Comparison of ENCODE assay signal across 8 cellular contexts in genomic region chr20:10434832-10435812, GRCh38. TPM values are rescaled to one million over a fixed set of nuclear protein-coding genes. Genes with fewer than 3 reads are reported as not detected.
DNase-seq lines count a peak whose midpoint lies in the region; ATAC-seq and TF ChIP-seq lines count a peak whose summit lies in the region.

Gene SLX4IP (plus strand): TSS chr20:10435305. CDS start chr20:10458205, 22,900 bp downstream.

- peak within 1 kb of the TSS; percentile 90 for H3K4ac ChIP-seq in IMR-90 (ENCODE audit: low read depth, low read length)

- peak within 1 kb of the TSS; percentile 81 for H4K91ac ChIP-seq in IMR-90 (ENCODE audit: insufficient read depth, low read depth, low read length)

- peaks cover 2% of the 10 kb centered on the region; the same call in 1 of the 2 replicates for H3K4me1 ChIP-seq in IMR-90 (ENCODE audit: control insufficient read depth, insufficient read depth, low read length)
- peaks cover 40% of the 10 kb centered on the region for H3K4me1 ChIP-seq in OCI-LY7 (ENCODE audit: insufficient read depth, low read length, poor library complexity, severe bottlenecking)

- ATAC-seq in GM21529 (IDR thresholded peaks at IDR 0.05; ENCODE audit: unreplicated experiment) (peak; percentile 54), IMR-90 (ENCODE audit: low read depth) (peak; percentile 68)

- peak within 1 kb of the TSS; percentile 98 for H4K8ac ChIP-seq in IMR-90 (ENCODE audit: low read depth in 2 of 2, low read length in 2 of 2)

- no peak for TF ChIP-seq RAD21 in IMR-90 (IDR thresholded peaks at IDR 0.05; ENCODE audit: low read length)

- peak within 1 kb of the TSS; percentile 75 for H2AK9ac ChIP-seq in IMR-90 (replicated peaks; ENCODE audit: low read depth, low read length, poor library complexity)

- no peak within 1 kb of the TSS; the same call in 1 of the 2 replicates for H2BK20ac ChIP-seq in IMR-90 (ENCODE audit: low read depth, low read length)

- intact Hi-C loops in IMR-90 (cut with micrococcal nuclease) (loop anchor here (2.0 to 10.0 kb wide), 4 partner anchors 102 to 1110 kb away; partner anchors contain the start of gene SNAP25), OCI-LY7 (cut with micrococcal nuclease; ENCODE audit: unreplicated experiment) (loop anchor here (2.0 to 10.0 kb wide), 2 partner anchors 240 to 400 kb away; partner anchors contain the start of gene ANKEF1)

- dilution Hi-C loops in IMR-90 (cut with HindIII; ENCODE audit: low sequenced_read_pairs, unreplicated experiment) = no loop called here

- H3K79me1 ChIP-seq in IMR-90 (ENCODE audit: low read depth in 1 of 2, low read length in 2 of 2) = peaks cover 26 to 47% of the 10 kb centered on the region in 2 experiments

- H3K36me3 ChIP-seq in IMR-90 (ENCODE audit: control insufficient read depth, insufficient read depth, low read length) (no peaks in the 10 kb centered on the region), OCI-LY7 (ENCODE audit: insufficient read depth, low read length) (peaks cover 9% of the 10 kb centered on the region)

- no peaks in the 10 kb centered on the region for H3K9me2 ChIP-seq in OCI-LY7 (ENCODE audit: insufficient read depth, low read length)

- H4K20me1 ChIP-seq in IMR-90 (ENCODE audit: insufficient read depth, low read length) (no peaks in the 10 kb centered on the region), OCI-LY7 (ENCODE audit: insufficient read depth, low read length) (no peaks in the 10 kb centered on the region)

- H4K5ac ChIP-seq in IMR-90 (ENCODE audit: low read depth, low read length) = peak within 1 kb of the TSS; percentile 92

- TF ChIP-seq POLR2A in IMR-90 (IDR thresholded peaks at IDR 0.05; ENCODE audit: low read depth, low read length) = no peak

- H2BK5ac ChIP-seq in IMR-90 (ENCODE audit: low read depth, low read length, poor library complexity, severe bottlenecking) = peak within 1 kb of the TSS; percentile 86

- H2BK15ac ChIP-seq in IMR-90 (ENCODE audit: low read depth, low read length) = peak within 1 kb of the TSS; percentile 24; the same call in 1 of the 3 replicates

- peak within 1 kb of the TSS; percentile 95 for H3K56ac ChIP-seq in IMR-90 (ENCODE audit: extremely low read depth, insufficient read depth, low read length)

- peak within 1 kb of the TSS; percentile 88 for H3K9ac ChIP-seq in IMR-90 (ENCODE audit: low read depth, low read length)

- in situ Hi-C loops in IMR-90 (cut with MboI; ENCODE audit: low sequenced_read_pairs) = no loop called here

- DNase-seq in DMS114 treated with DMSO at 0.1 percent for 48 hours (lab: John Stamatoyannopoulos, UW; ENCODE audit: unreplicated experiment) (peak; percentile 90), IMR-90 (peak; percentile 95), OCI-LY7 (ENCODE audit: low spot score) (peak; percentile 97), activated T-cell treated with anti-CD3 and anti-CD28 coated beads for 4 hours (peak; percentile 69), epithelial cell of esophagus (ENCODE audit: low read depth) (peak; percentile 96), middle frontal gyrus (ENCODE audit: extremely low spot score, low spot score) (peak; percentile 92)
- peak; percentile 52 to 75 for DNase-seq in stimulated activated CD8-positive, alpha-beta memory T cell treated with anti-CD3 and anti-CD28 coated beads, Interleukin-2, amount 100 ng/mL, for 48 hours (ENCODE audit: low read depth in 2 of 2)

- H3K9me3 ChIP-seq in IMR-90 (ENCODE audit: control insufficient read depth, insufficient read depth, low read length) = no peaks in the 10 kb centered on the region
- no peaks in the 10 kb centered on the region for H3K9me3 ChIP-seq in OCI-LY7 (ENCODE audit: low read length)

- H3K27ac ChIP-seq in IMR-90 (ENCODE audit: insufficient read depth, low read length) (peak within 1 kb of the TSS; percentile 83), OCI-LY7 (ENCODE audit: low read depth, low read length, poor library complexity, severe bottlenecking) (peak within 1 kb of the TSS; percentile 81)

- BruUV-seq in IMR-90 (replicated peaks; lab: Mats Ljungman, UMichigan) = no TSS peak
- TSS peak; percentile 81 for BruUV-seq in OCI-LY7 (replicated peaks; lab: Mats Ljungman, UMichigan)

- peak within 1 kb of the TSS; percentile 97 for H3K14ac ChIP-seq in IMR-90 (replicated peaks; ENCODE audit: low read depth, low read length)

- TF ChIP-seq CTCF in IMR-90 (conservative IDR thresholded peaks at IDR 0.05; ENCODE audit: low read depth, low read length) (no peak), OCI-LY7 (conservative IDR thresholded peaks at IDR 0.05; ENCODE audit: low read length) (no peak), epithelial cell of esophagus (IDR thresholded peaks at IDR 0.05; ENCODE audit: insufficient read depth, low read depth, low read length, missing control alignments) (no peak)

- H3K27me3 ChIP-seq in IMR-90 (ENCODE audit: control insufficient read depth, insufficient read depth, low read length) = no peaks in the 10 kb centered on the region

- H2BK120ac ChIP-seq in IMR-90 (ENCODE audit: low read depth, low read length) = peak within 1 kb of the TSS; percentile 72

- POLR2A ChIA-PET in IMR-90 (lab: Charles Lee; ENCODE audit: unreplicated experiment) (interaction anchor here (0.5 to 1.1 kb wide), 3 partner anchors 216 to 932 kb away, joined by 3 to 6 read pairs (median 4); partner anchors contain the start of gene SNAP25), OCI-LY7 (lab: Charles Lee) (interaction anchor here (0.6 to 2.5 kb wide), 8 partner anchors 10 to 852 kb away, joined by 3 to 11 read pairs (median 4); no protein-coding TSS in a partner anchor)

- H3K23ac ChIP-seq in IMR-90 (ENCODE audit: low read depth, low read length) = peak within 1 kb of the TSS; percentile 86

- H2AFZ ChIP-seq in IMR-90 (replicated peaks; ENCODE audit: low read length, poor library complexity) (peak within 1 kb of the TSS; percentile 99), OCI-LY7 (ENCODE audit: low read length) (peak within 1 kb of the TSS; percentile 99)

- H3K4me2 ChIP-seq in IMR-90 (ENCODE audit: low read depth, low read length) (peak within 1 kb of the TSS; percentile 86), OCI-LY7 (ENCODE audit: low read length) (peak within 1 kb of the TSS; percentile 89)

- H2AK5ac ChIP-seq in IMR-90 (ENCODE audit: low read depth, low read length) = peak within 1 kb of the TSS; percentile 9; the same call in 1 of the 2 replicates

- WGBS in IMR-90 (ENCODE audit: extremely low coverage in 2 of 2, insufficient read length in 1 of 2), 2 experiments = 0% methylated on average over 6 of the region's 32 CpGs; no CpG with 5 or more reads in 1 of the 2 experiments

- CTCF ChIA-PET in IMR-90 (lab: Yijun Ruan, JAX) (interaction anchor here (0.6 to 2.5 kb wide), 5 partner anchors 9 to 1108 kb away, joined by 3 to 9 read pairs (median 3); no protein-coding TSS in a partner anchor), OCI-LY7 (lab: Charles Lee; ENCODE audit: unreplicated experiment) (interaction anchor here (1.0 kb wide), 1 partner anchor 9 kb away, joined by 3 read pairs; no protein-coding TSS in a partner anchor)

- peak within 1 kb of the TSS; percentile 89 for H3K4me3 ChIP-seq in IMR-90 (ENCODE audit: insufficient read depth, low read depth, low read length)
- peak within 1 kb of the TSS; percentile 94 for H3K4me3 ChIP-seq in OCI-LY7 (ENCODE audit: low read depth, low read length, poor library complexity, severe bottlenecking)
- H3K4me3 ChIP-seq in epithelial cell of esophagus (ENCODE audit: low read length) = peak within 1 kb of the TSS; percentile 80

- no peaks in the 10 kb centered on the region; the same call in 1 of the 2 replicates for H3K9me1 ChIP-seq in IMR-90 (ENCODE audit: insufficient read depth, low read length)

- peak within 1 kb of the TSS; percentile 65 for H3K18ac ChIP-seq in IMR-90 (ENCODE audit: low read depth, low read length)

- peaks cover 42% of the 10 kb centered on the region for H3K79me2 ChIP-seq in OCI-LY7 (ENCODE audit: insufficient read depth, low read depth, low read length)

TF ChIP-seq in IMR-90, 13 proteins besides CTCF, POLR2A, EP300 and RAD21:
- no peak for TF ChIP-seq MAZ (IDR thresholded peaks at IDR 0.05; ENCODE audit: borderline replicate concordance, low read depth, low read length)
- TF ChIP-seq MXI1 (IDR thresholded peaks at IDR 0.05; ENCODE audit: borderline replicate concordance, low read depth, low read length) = peak; percentile 63; the same call in 1 of the 2 replicates

RNA-seq across cellular contexts. Expression of gene SLX4IP, which starts in this region (rescaled TPM):
- 5.9 and 6.1 TPM in 2 replicates for total RNA-seq in IMR-90 (2012; rRNA removed)
- 0.90 and 1.3 TPM in 2 replicates for polyA plus RNA-seq in IMR-90 (2012; rRNA removed)
- polyA plus RNA-seq in IMR-90 (2012; cell fraction: cytosol; rRNA removed) = 0.18 and 0.19 TPM in 2 replicates
- polyA plus RNA-seq in IMR-90 (2012; cell fraction: nucleus; rRNA removed; ENCODE audit: low replicate concordance) = 1.3 and 3.9 TPM in 2 replicates
- total RNA-seq in OCI-LY7 (2014; rRNA removed; shearing (Covaris generic)) = 3.4 and 4.1 TPM in 2 replicates
- 8.7 and 9.2 TPM in 2 replicates for total RNA-seq in OCI-LY7 (2022)

Comparison
In these comparisons a context has a peak if more than half of its experiments do, and no peak if none do; other contexts are left out.
1. Peak in every context shown above with its lines: DNase-seq, ATAC-seq, H3K4me3 ChIP-seq and H3K27ac ChIP-seq.